ENCODE assay signal across 16 cellular contexts in the genomic region with DNA sequence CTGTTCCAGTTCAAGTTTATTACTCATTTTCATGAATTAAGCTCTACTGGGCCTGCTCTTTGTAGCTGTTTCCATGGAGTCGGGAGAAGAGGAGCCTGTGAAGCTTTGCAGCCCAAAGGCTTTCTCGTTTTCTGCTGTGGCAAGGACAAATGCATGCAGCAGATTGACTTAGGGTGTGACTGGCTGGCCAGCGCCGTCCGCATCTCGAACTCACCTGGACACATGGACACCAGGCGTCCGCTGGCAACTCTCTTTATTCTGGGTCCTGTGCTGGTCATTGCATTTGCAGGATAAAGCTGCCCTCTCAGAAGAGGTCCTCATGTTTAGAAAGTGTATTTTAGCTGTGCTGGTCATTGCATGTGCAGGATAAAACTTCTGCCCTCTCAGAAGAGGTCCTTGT.
"Had no signal": no experiment of that assay in that cellular context is flagged by ENCODE, and none has a peak within 500 bp of the region (broad histone marks: within the 10 kb centered on the region; RNA-seq: fewer than 3 reads in every experiment).

No MANE protein-coding gene starts in this region.

- H3K9me3 Mint-ChIP-seq: activated CD4-positive, alpha-beta memory T cell treated with anti-CD3 and anti-CD28 coated beads for 36 hours; activated naive CD8-positive, alpha-beta T cell treated with anti-CD3 and anti-CD28 coated beads, Interleukin-2, amount 50 U/mL, for 24 hours had no signal

- H3K36me3 Mint-ChIP-seq: activated CD4-positive, alpha-beta memory T cell treated with anti-CD3 and anti-CD28 coated beads for 36 hours had no signal

- H3K4me3 ChIP-seq: ascending aorta, breast epithelium, gastrocnemius medialis, thyroid gland, uterus had no signal

- DNase-seq: activated CD4-positive, alpha-beta memory T cell treated with anti-CD3 and anti-CD28 coated beads for 36 hours; activated naive CD4-positive, alpha-beta T cell; activated naive CD8-positive, alpha-beta T cell treated with anti-CD3 and anti-CD28 coated beads, Interleukin-2, amount 50 U/mL, for 24 hours; activated T-cell treated with anti-CD3 and anti-CD28 coated beads, Interleukin-2, amount 50 U/mL, for 48 hours; erythroblast; mesendoderm; stimulated activated CD4-positive, alpha-beta T cell treated with anti-CD3 and anti-CD28 coated beads, Interleukin-1b, Interleukin-23, amount 100 ng/mL, for 48 hours; uterus had no signal

- H3K9me3 ChIP-seq: ascending aorta, gastrocnemius medialis, thyroid gland, uterus had no signal

- H3K27me3 Mint-ChIP-seq: activated naive CD8-positive, alpha-beta T cell treated with anti-CD3 and anti-CD28 coated beads, Interleukin-2, amount 50 U/mL, for 24 hours had no signal

- H3K36me3 ChIP-seq: ascending aorta, breast epithelium, gastrocnemius medialis, thyroid gland, uterus, WERI-Rb-1 had no signal

- H3K27ac ChIP-seq: ascending aorta, breast epithelium, gastrocnemius medialis, thyroid gland, uterus, WERI-Rb-1 had no signal

- H3K4me3 Mint-ChIP-seq: activated CD4-positive, alpha-beta memory T cell treated with anti-CD3 and anti-CD28 coated beads for 36 hours; activated CD4-positive, alpha-beta T cell treated with anti-CD3 and anti-CD28 coated beads for 36 hours; activated naive CD8-positive, alpha-beta T cell treated with anti-CD3 and anti-CD28 coated beads, Interleukin-2, amount 50 U/mL, for 24 hours; T-helper 17 cell had no signal

- H3K27ac Mint-ChIP-seq: activated CD4-positive, alpha-beta memory T cell treated with anti-CD3 and anti-CD28 coated beads for 36 hours; activated CD4-positive, alpha-beta T cell treated with anti-CD3 and anti-CD28 coated beads for 36 hours; activated naive CD8-positive, alpha-beta T cell treated with anti-CD3 and anti-CD28 coated beads, Interleukin-2, amount 50 U/mL, for 24 hours; T-helper 17 cell had no signal

- ATAC-seq: activated CD4-positive, alpha-beta T cell treated with anti-CD3 and anti-CD28 coated beads for 36 hours; activated naive CD8-positive, alpha-beta T cell treated with anti-CD3 and anti-CD28 coated beads, Interleukin-2, amount 50 U/mL, for 24 hours; gastrocnemius medialis; left lobe of liver; T-helper 17 cell had no signal

- H3K27me3 ChIP-seq: ascending aorta, gastrocnemius medialis, thyroid gland, uterus had no signal

- H3K4me1 ChIP-seq: ascending aorta, breast epithelium, gastrocnemius medialis, thyroid gland, uterus had no signal
